In genomic region chr1:36239941-36240637, GRCh38 we compare ENCODE assay signal across 1 cellular context.
TF ChIP-seq lines count a peak whose summit lies in the region.

No MANE protein-coding gene starts in this region.

TF ChIP-seq in HepG2, 621 proteins besides CTCF, POLR2A, EP300 and RAD21 (continued from another document and continues in another):
- TF ChIP-seq UBTF (CRISPR knock-in tag; IDR thresholded peaks at IDR 0.05) (no peak), ZNF33B (CRISPR knock-in tag; IDR thresholded peaks at IDR 0.05) (0 out of 2 replicates have a peak, but pooled peaks have one; percentile 26), HHEX (CRISPR knock-in tag; IDR thresholded peaks at IDR 0.05) (0 out of 2 replicates have a peak, but pooled peaks have one; percentile 44), CAMTA2 (CRISPR knock-in tag; IDR thresholded peaks at IDR 0.05; ENCODE audit: borderline replicate concordance) (no peak), CHCHD3 (CRISPR knock-in tag; IDR thresholded peaks at IDR 0.05) (no peak), SMC3 (IDR thresholded peaks at IDR 0.05; ENCODE audit: low read length) (no peak), DMAP1 (CRISPR knock-in tag; IDR thresholded peaks at IDR 0.05) (peak; percentile 43; the same call in 1 of the 2 replicates), U2AF1 (optimal IDR thresholded peaks at IDR 0.05; ENCODE audit: low read depth, low read length) (no peak), ZNF468 (CRISPR knock-in tag; IDR thresholded peaks at IDR 0.05) (no peak), RFX5 (IDR thresholded peaks at IDR 0.05; ENCODE audit: low read depth, low read length) (no peak), RNF219 (CRISPR knock-in tag; IDR thresholded peaks at IDR 0.05) (peak; percentile 87; the same call in 1 of the 2 replicates), THRA (CRISPR knock-in tag; IDR thresholded peaks at IDR 0.05; ENCODE audit: borderline replicate concordance) (peak; percentile 78; the same call in 1 of the 2 replicates), ZMYM2 (CRISPR knock-in tag; IDR thresholded peaks at IDR 0.05) (peak; percentile 90), DNMT3B (CRISPR knock-in tag; conservative IDR thresholded peaks at IDR 0.05) (no peak), MBD4 (IDR thresholded peaks at IDR 0.05; ENCODE audit: borderline replicate concordance, low read length) (no peak), ZNF10 (CRISPR knock-in tag; IDR thresholded peaks at IDR 0.05; ENCODE audit: borderline replicate concordance, low read depth) (no peak), ISX (CRISPR knock-in tag; conservative IDR thresholded peaks at IDR 0.05) (no peak), ZSCAN22 (CRISPR knock-in tag; IDR thresholded peaks at IDR 0.05) (no peak), ZNF20 (CRISPR knock-in tag; IDR thresholded peaks at IDR 0.05) (no peak), TFE3 (CRISPR knock-in tag; IDR thresholded peaks at IDR 0.05) (no peak), ZNF431 (CRISPR knock-in tag; IDR thresholded peaks at IDR 0.05; ENCODE audit: borderline replicate concordance, low read depth) (peak; percentile 78; the same call in 1 of the 2 replicates), MED13 (CRISPR knock-in tag; IDR thresholded peaks at IDR 0.05) (no peak), MXI1 (IDR thresholded peaks at IDR 0.05; ENCODE audit: borderline replicate concordance, low read depth, low read length) (peak; percentile 93; the same call in 1 of the 3 replicates), ZNF230 (CRISPR knock-in tag; IDR thresholded peaks at IDR 0.05) (no peak), YEATS2 (CRISPR knock-in tag; IDR thresholded peaks at IDR 0.05; ENCODE audit: borderline replicate concordance) (no peak), POGZ (CRISPR knock-in tag; IDR thresholded peaks at IDR 0.05) (peak; percentile 85), ZSCAN25 (CRISPR knock-in tag; IDR thresholded peaks at IDR 0.05) (no peak), RELA (CRISPR knock-in tag; IDR thresholded peaks at IDR 0.05) (no peak), MTA3 (CRISPR knock-in tag; IDR thresholded peaks at IDR 0.05) (no peak), ZSCAN20 (CRISPR knock-in tag; IDR thresholded peaks at IDR 0.05; ENCODE audit: borderline replicate concordance) (no peak), MAZ (IDR thresholded peaks at IDR 0.05; ENCODE audit: borderline replicate concordance, low read depth, low read length) (peak; percentile 56), MAZ (CRISPR knock-in tag; IDR thresholded peaks at IDR 0.05; ENCODE audit: low read depth) (no peak), ZNF547 (CRISPR knock-in tag; IDR thresholded peaks at IDR 0.05) (no peak), AGO1 (IDR thresholded peaks at IDR 0.05; ENCODE audit: low read depth, low read length, poor library complexity, severe bottlenecking) (no peak), PAXIP1 (CRISPR knock-in tag; conservative IDR thresholded peaks at IDR 0.05) (peak; percentile 96), ZFP36L2 (CRISPR knock-in tag; IDR thresholded peaks at IDR 0.05) (no peak), EEA1 (CRISPR knock-in tag; IDR thresholded peaks at IDR 0.05; ENCODE audit: borderline replicate concordance) (no peak), ZNF710 (CRISPR knock-in tag; IDR thresholded peaks at IDR 0.05; ENCODE audit: borderline replicate concordance) (peak; percentile 67; the same call in 1 of the 2 replicates), ZBTB37 (CRISPR knock-in tag; IDR thresholded peaks at IDR 0.05) (no peak), POLR2G (IDR thresholded peaks at IDR 0.05; ENCODE audit: low read depth, low read length) (peak; percentile 44), ZNF792 (CRISPR knock-in tag; IDR thresholded peaks at IDR 0.05) (no peak), KLF15 (CRISPR knock-in tag; IDR thresholded peaks at IDR 0.05; ENCODE audit: borderline replicate concordance) (no peak), PLRG1 (conservative IDR thresholded peaks at IDR 0.05) (no peak)
